9 cellular contexts compared by ENCODE assay signal in genomic region chr4:165327211-165328100, GRCh38. TPM values are rescaled to one million over a fixed set of nuclear protein-coding genes. Genes with fewer than 3 reads are reported as not detected.
A peak's percentile ranks its signal among the peaks of the same experiment; 100 is the strongest.
DNase-seq lines count a peak whose midpoint lies in the region; ATAC-seq and TF ChIP-seq lines count a peak whose summit lies in the region.
"Had no signal": no experiment of that assay in that cellular context is flagged by ENCODE, and none has a peak within 500 bp of the region (broad histone marks: within the 10 kb centered on the region; RNA-seq: fewer than 3 reads in every experiment).

Gene MSMO1 (plus strand): TSS chr4:165327669. CDS start chr4:165333371, 5,702 bp downstream.

- H3K9me3 Mint-ChIP-seq in central memory CD8-positive, alpha-beta T cell = no peaks in the 10 kb centered on the region

- WGBS in spleen, 5 donors = 0 to 1% (median 0%) methylated on average over 51 to 76 of the region's 76 CpGs

- peaks cover 0 to 26% (median 0%) of the 10 kb centered on the region in 6 donors for H3K36me3 ChIP-seq in spleen

- H3K27me3 Mint-ChIP-seq in central memory CD8-positive, alpha-beta T cell = no peaks in the 10 kb centered on the region
- H3K27me3 Mint-ChIP-seq: activated naive CD8-positive, alpha-beta T cell had no signal

- TF ChIP-seq POLR2A in spleen (IDR thresholded peaks at IDR 0.05) = peak in 2 of 3 donors; percentile 32 to 89

- peak; percentile 99 for DNase-seq in AG10803 (ENCODE audit: low read depth)
- peak; percentile 92 for DNase-seq in NCI-H345 treated with DMSO at 0.1 percent for 48 hours (lab: John Stamatoyannopoulos, UW; ENCODE audit: unreplicated experiment)
- DNase-seq in activated CD4-positive, CD25-positive, alpha-beta regulatory T cell (lab: John Stamatoyannopoulos, UW) = peak; percentile 94 to 98 (median 96)
- DNase-seq in central memory CD8-positive, alpha-beta T cell (ENCODE audit: low spot score in 2 of 2) = peak; percentile 94 to 96
- peak; percentile 98 for DNase-seq in inferior parietal cortex (ENCODE audit: extremely low spot score)
- peak; percentile 100 for DNase-seq in spleen

- TF ChIP-seq CTCF in AG10803 (conservative IDR thresholded peaks at IDR 0.05; ENCODE audit: low read length) = no peak
- peak in 2 of 11 experiments; percentile 22 to 28 for TF ChIP-seq CTCF in spleen (IDR thresholded peaks at IDR 0.05 in 8 of 11, conservative IDR thresholded peaks at IDR 0.05 in 3 of 11)

- H3K4me1 ChIP-seq in spleen = peaks cover 10 to 63% (median 43%) of the 10 kb centered on the region in 6 donors

- H3K4me3 Mint-ChIP-seq in central memory CD8-positive, alpha-beta T cell = no peak within 1 kb of the TSS
- H3K4me3 Mint-ChIP-seq: activated naive CD8-positive, alpha-beta T cell had no signal

- ATAC-seq in GM19035 (IDR thresholded peaks at IDR 0.05; ENCODE audit: unreplicated experiment) (peak; percentile 96), HG03342 (IDR thresholded peaks at IDR 0.05; ENCODE audit: unreplicated experiment) (peak; percentile 98)
- peak; percentile 98 for ATAC-seq in central memory CD8-positive, alpha-beta T cell (replicated peaks; ENCODE audit: extremely low read depth, poor library complexity, severe bottlenecking)

- H3K9me3 ChIP-seq in spleen = no peaks in the 10 kb centered on the region

- no peaks in the 10 kb centered on the region for H3K27me3 ChIP-seq in spleen (replicated peaks in 1 of 7)

- H3K4me3 ChIP-seq in AG10803 (ENCODE audit: low read length) = peak within 1 kb of the TSS; percentile 95
- H3K4me3 ChIP-seq in spleen = peak within 1 kb of the TSS; percentile 81 to 98 (median 88)

- peaks cover 6% of the 10 kb centered on the region for H3K36me3 Mint-ChIP-seq in central memory CD8-positive, alpha-beta T cell (ENCODE audit: insufficient read depth)

- H3K4me1 Mint-ChIP-seq in central memory CD8-positive, alpha-beta T cell = peaks cover 35% of the 10 kb centered on the region

- H3K27ac Mint-ChIP-seq in central memory CD8-positive, alpha-beta T cell (ENCODE audit: low read depth) = no peak within 1 kb of the TSS
- H3K27ac Mint-ChIP-seq: activated naive CD8-positive, alpha-beta T cell had no signal

- intact Hi-C loops in spleen (cut with DNase I; ENCODE audit: low total_unique reads) = loop anchor here (5.0 kb wide), 1 partner anchor 120 kb away; the partner anchor contains the start of gene KLHL2

- H3K27ac ChIP-seq in spleen = peak within 1 kb of the TSS; percentile 71 to 92 (median 87)

RNA-seq across cellular contexts. Expression of gene MSMO1, which starts in this region (rescaled TPM):
- 10 to 100 TPM; 14.1 to 27.4 (median 18.7) TPM for total RNA-seq in spleen
- 10 to 100 TPM; 11.0 to 20.6 (median 16.5) TPM for polyA plus RNA-seq in spleen

Comparison
In these comparisons a context has a peak if more than half of its experiments do, and no peak if none do; other contexts are left out.
1. Peak in every context shown above with its lines: DNase-seq, ATAC-seq, H3K4me3 ChIP-seq and H3K27ac ChIP-seq.